ENCODE assay signal across 25 cellular contexts in the genomic region with DNA sequence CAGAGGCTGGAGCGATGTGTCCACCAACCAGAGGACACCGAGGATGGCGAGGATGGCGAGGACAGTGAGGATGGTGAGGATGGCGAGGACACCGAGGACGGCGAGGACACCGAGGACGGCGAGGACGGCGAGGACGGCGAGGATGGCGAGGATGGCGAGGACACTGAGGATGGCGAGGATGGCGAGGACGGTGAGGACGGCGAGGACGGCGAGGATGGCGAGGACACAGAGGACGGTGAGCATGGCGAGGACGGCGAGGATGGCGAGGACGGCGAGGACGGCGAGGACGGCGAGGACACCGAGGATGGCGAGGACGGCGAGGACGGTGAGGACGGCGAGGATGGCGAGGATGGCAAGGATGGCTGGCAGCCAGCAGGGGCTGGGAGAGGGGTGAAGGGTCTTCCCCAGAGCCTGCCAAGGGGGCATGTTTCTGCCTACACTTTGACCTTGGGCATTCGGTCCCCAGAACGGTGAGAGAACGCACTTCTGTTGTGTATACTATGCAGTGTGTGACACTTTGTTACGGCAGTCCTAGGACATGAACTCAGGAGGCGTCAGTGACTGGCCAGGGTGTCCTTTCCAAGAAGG.
"Had no signal": no experiment of that assay in that cellular context is flagged by ENCODE, and none has a peak within 500 bp of the region (broad histone marks: within the 10 kb centered on the region; RNA-seq: fewer than 3 reads in every experiment).

No MANE protein-coding gene starts in this region.

- H3K27ac ChIP-seq: breast epithelium, dorsolateral prefrontal cortex, esophagus squamous epithelium, gastroesophageal sphincter, hepatocyte, parathyroid adenoma, psoas muscle, sigmoid colon, skin epidermis, testis, tibial nerve had no signal

- H3K36me3 ChIP-seq: breast epithelium, esophagus squamous epithelium, gastroesophageal sphincter, sigmoid colon, tibial nerve had no signal

- H3K4me1 Mint-ChIP-seq: stimulated activated effector memory CD8-positive, alpha-beta T cell treated with anti-CD3 and anti-CD28 coated beads, Interleukin-12 subunit alpha, Interleukin-12 subunit beta, amount 100 ng/mL, for 72 hours had no signal

- H3K4me3 Mint-ChIP-seq: effector memory CD8-positive, alpha-beta T cell; natural killer cell treated with Interleukin-12 subunit alpha and Interleukin-12 subunit beta and Interleukin-15 and Interleukin-18, amount 100 ng/mL, for 72 hours; stimulated activated effector memory CD8-positive, alpha-beta T cell treated with anti-CD3 and anti-CD28 coated beads, Interleukin-12 subunit alpha, Interleukin-12 subunit beta, amount 100 ng/mL, for 72 hours; stimulated activated naive CD8-positive, alpha-beta T cell treated with anti-CD3 and anti-CD28 coated beads, Interleukin-15, Interleukin-2, amounts not matched to agents 100 ng/mL and 50 ng/mL, for 24 hours had no signal

- H3K9me3 Mint-ChIP-seq: effector memory CD8-positive, alpha-beta T cell; natural killer cell treated with Interleukin-12 subunit alpha and Interleukin-12 subunit beta and Interleukin-15 and Interleukin-18, amount 100 ng/mL, for 72 hours; stimulated activated effector memory CD8-positive, alpha-beta T cell treated with anti-CD3 and anti-CD28 coated beads, Interleukin-12 subunit alpha, Interleukin-12 subunit beta, amount 100 ng/mL, for 72 hours; stimulated activated naive CD8-positive, alpha-beta T cell treated with anti-CD3 and anti-CD28 coated beads, Interleukin-15, Interleukin-2, amounts not matched to agents 100 ng/mL and 50 ng/mL, for 24 hours had no signal

- H3K4me1 ChIP-seq: breast epithelium, parathyroid adenoma, psoas muscle, testis, tibial nerve had no signal

- H3K4me3 ChIP-seq: breast epithelium, dorsolateral prefrontal cortex, esophagus squamous epithelium, gastroesophageal sphincter, hepatocyte, psoas muscle, sigmoid colon, skin epidermis, testis, tibial nerve had no signal

- H3K27ac Mint-ChIP-seq: effector memory CD8-positive, alpha-beta T cell; natural killer cell treated with Interleukin-12 subunit alpha and Interleukin-12 subunit beta and Interleukin-15 and Interleukin-18, amount 100 ng/mL, for 72 hours; stimulated activated effector memory CD8-positive, alpha-beta T cell treated with anti-CD3 and anti-CD28 coated beads, Interleukin-12 subunit alpha, Interleukin-12 subunit beta, amount 100 ng/mL, for 72 hours; stimulated activated naive CD8-positive, alpha-beta T cell treated with anti-CD3 and anti-CD28 coated beads, Interleukin-15, Interleukin-2, amounts not matched to agents 100 ng/mL and 50 ng/mL, for 24 hours had no signal

- ATAC-seq: effector memory CD8-positive, alpha-beta T cell; gastroesophageal sphincter; psoas muscle; stimulated activated effector memory CD8-positive, alpha-beta T cell treated with anti-CD3 and anti-CD28 coated beads, Interleukin-12 subunit alpha, Interleukin-12 subunit beta, amount 100 ng/mL, for 72 hours had no signal

- H3K27me3 ChIP-seq: breast epithelium, gastroesophageal sphincter, hepatocyte, sigmoid colon, testis had no signal

- DNase-seq: central memory CD4-positive, alpha-beta T cell; cortex of kidney; effector memory CD8-positive, alpha-beta T cell; esophagus squamous epithelium; foreskin fibroblast; kidney glomerular epithelial cell; mammary epithelial cell; midbrain; psoas muscle; retina; sigmoid colon; stimulated activated CD4-positive, alpha-beta T cell treated with anti-CD3 and anti-CD28 coated beads, Interleukin-12 subunit alpha, Interleukin-12 subunit beta, amount 100 ng/mL, for 4 hours; stimulated activated CD4-positive, alpha-beta T cell treated with anti-CD3 and anti-CD28 coated beads, Interleukin-2, amount 100 ng/mL, for 48 hours; stimulated activated CD8-positive, alpha-beta memory T cell treated with anti-CD3 and anti-CD28 coated beads, Interleukin-4, amount 100 ng/mL, for 48 hours; testis had no signal

- H3K36me3 Mint-ChIP-seq: natural killer cell treated with Interleukin-12 subunit alpha and Interleukin-12 subunit beta and Interleukin-15 and Interleukin-18, amount 100 ng/mL, for 72 hours; stimulated activated effector memory CD8-positive, alpha-beta T cell treated with anti-CD3 and anti-CD28 coated beads, Interleukin-12 subunit alpha, Interleukin-12 subunit beta, amount 100 ng/mL, for 72 hours had no signal

- H3K9me3 ChIP-seq: breast epithelium, esophagus squamous epithelium, gastroesophageal sphincter, psoas muscle, sigmoid colon, testis, tibial nerve had no signal
